ENCODE assay signal across 11 cellular contexts in the genomic region with DNA sequence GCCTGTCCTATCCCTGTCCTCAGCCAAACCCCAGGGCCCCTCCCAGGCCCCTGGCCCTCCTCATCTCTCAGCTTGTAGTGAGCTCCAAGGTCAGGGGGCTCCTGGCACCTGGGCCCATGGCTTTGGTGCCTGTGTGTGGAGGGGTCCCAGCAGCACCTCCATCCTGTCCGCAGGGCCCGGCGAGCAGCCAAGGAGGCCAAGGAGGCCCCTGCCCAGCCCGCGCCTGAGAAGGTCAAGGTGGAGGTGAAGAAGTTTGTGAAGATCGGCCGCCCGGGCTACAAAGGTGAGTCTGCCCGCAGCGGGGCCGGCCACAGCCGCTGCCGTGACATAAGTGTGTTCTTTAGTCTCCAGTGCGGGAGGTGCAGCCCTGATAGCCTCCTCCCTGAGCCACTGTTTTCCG. TPM values are rescaled to one million over a fixed set of nuclear protein-coding genes. Genes with fewer than 3 reads are reported as not detected.
"Had no signal": no experiment of that assay in that cellular context is flagged by ENCODE, and none has a peak within 500 bp of the region (broad histone marks: within the 10 kb centered on the region; RNA-seq: fewer than 3 reads in every experiment).

No MANE protein-coding gene starts in this region.

- DNase-seq: GM23248, GOT3, H7, HFFc6, KG1 had no signal

- FAIRE-seq: HepG2 had no signal

- H3K9me3 ChIP-seq: HAP-1 had no signal

- H2AFZ ChIP-seq: GM23248 had no signal

- H3K4me3 ChIP-seq: GM23248, HAP-1 had no signal

- H3K27ac ChIP-seq: GM23248, HL-60 had no signal

- H3K9ac ChIP-seq: GM23248 had no signal

- ATAC-seq: HCT116, HepG2 had no signal

RNA-seq across cellular contexts. Expression of gene AMH, which starts 3.9 kb away (rescaled TPM):
- total RNA-seq: GM23248 had no signal
- polyA plus RNA-seq: GM23248 had no signal

RNA-seq across cellular contexts. Expression of gene JSRP1, which starts 10.9 kb away (rescaled TPM):
- total RNA-seq: GM23248, H4, H7, HT1080 had no signal
- polyA plus RNA-seq: GM23248 had no signal

RNA-seq across cellular contexts. Expression of gene PEAK3, which starts 36.7 kb away (rescaled TPM):
- total RNA-seq: GM23248, H7, HepG2 had no signal
- polyA plus RNA-seq: GM23248, HepG2 had no signal
